In the genomic region with DNA sequence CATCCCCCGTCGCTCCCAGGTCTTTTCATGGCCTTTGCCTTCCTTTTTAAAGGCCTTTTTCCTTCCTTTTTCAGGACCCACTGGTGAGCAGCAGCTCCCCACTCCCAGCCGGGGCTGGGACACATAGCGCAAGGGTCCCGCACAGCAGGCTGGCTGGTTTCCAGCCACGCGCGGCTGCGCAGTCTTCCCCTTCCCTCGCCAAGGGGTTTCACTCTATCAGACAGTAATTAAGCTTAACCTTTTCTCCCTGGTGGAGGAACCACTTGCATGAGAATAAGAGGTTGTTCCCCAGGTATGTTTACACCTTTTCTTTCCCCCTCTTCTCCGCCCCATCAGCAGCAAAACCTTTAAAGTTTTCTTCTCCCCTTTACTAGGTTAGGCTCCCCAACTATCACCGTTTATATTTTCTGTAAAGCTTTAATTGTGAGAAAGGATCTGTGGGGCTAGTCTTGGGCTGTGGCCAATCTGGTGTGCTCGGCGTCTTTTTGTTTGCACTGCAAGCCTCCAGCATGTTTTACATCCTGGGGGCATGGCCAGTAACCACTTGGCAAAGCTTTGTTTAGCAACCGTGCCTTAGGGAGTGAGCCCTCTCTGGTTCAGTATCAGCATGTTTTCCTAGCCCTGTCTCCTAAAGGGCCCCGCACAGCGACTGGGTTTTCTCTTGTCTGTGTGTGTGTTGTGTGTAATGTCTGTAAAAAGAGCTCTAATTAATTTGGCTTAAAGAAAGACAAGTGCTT, we compare ENCODE assay signal across 9 cellular contexts.
DNase-seq lines count a peak whose midpoint lies in the region; ATAC-seq, FAIRE-seq and TF ChIP-seq lines count a peak whose summit lies in the region.
"Had no signal": no experiment of that assay in that cellular context is flagged by ENCODE, and none has a peak within 500 bp of the region (broad histone marks: within the 10 kb centered on the region; RNA-seq: fewer than 3 reads in every experiment).

No MANE protein-coding gene starts in this region.

- H3K36me3 ChIP-seq in tibial nerve: no peaks in the 10 kb centered on the region

- ATAC-seq in T-helper 17 cell: no peak

- DNase-seq in T-helper 1 cell: no peak
- DNase-seq in amniotic epithelial cell (ENCODE audit: low read depth): peak; percentile 64
- DNase-seq in iris pigment epithelial cell (ENCODE audit: low read depth): peak; percentile 51
- no peak for DNase-seq in tibial nerve (ENCODE audit: low spot score in 2 of 2)
- no peak for DNase-seq in GM12891 (ENCODE audit: insufficient read length, low spot score)
- no peak for DNase-seq in putamen (ENCODE audit: low spot score)
- no peak for DNase-seq in T-helper 17 cell

- H3K27me3 ChIP-seq in tibial nerve: no peaks in the 10 kb centered on the region

- TF ChIP-seq POLR2A in tibial nerve (IDR thresholded peaks at IDR 0.05): no peak
- no peak for TF ChIP-seq POLR2A in GM12891 (IDR thresholded peaks at IDR 0.05; ENCODE audit: low read depth, low read length)

- H3K4me3 ChIP-seq in tibial nerve: peak overlapping the region; percentile 13 to 52 (median 38)

- H3K27me3 Mint-ChIP-seq in T-helper 1 cell treated with Interleukin-12 subunit alpha and Interleukin-12 subunit beta and Interleukin-4 antibody, amounts not matched to agents 30 μg/mL and 1 μg/mL, for 36 hours (ENCODE audit: low read depth): no peaks in the 10 kb centered on the region
- H3K27me3 Mint-ChIP-seq in T-helper 17 cell: peaks cover 24% of the 10 kb centered on the region

- H3K27ac ChIP-seq in tibial nerve: peak overlapping the region in 3 of 4 donors; percentile 44 to 79 (median 70)

- peak overlapping the region; percentile 16 for H3K27ac Mint-ChIP-seq in T-helper 1 cell treated with Interleukin-12 subunit alpha and Interleukin-12 subunit beta and Interleukin-4 antibody, amounts not matched to agents 30 μg/mL and 1 μg/mL, for 36 hours
- no peak overlapping the region for H3K27ac Mint-ChIP-seq in T-helper 17 cell
- H3K27ac Mint-ChIP-seq: B cell had no signal

- H3K4me1 Mint-ChIP-seq in T-helper 1 cell treated with Interleukin-12 subunit alpha and Interleukin-12 subunit beta and Interleukin-4 antibody, amounts not matched to agents 30 μg/mL and 1 μg/mL, for 36 hours (ENCODE audit: low read depth): peaks cover 8% of the 10 kb centered on the region
- H3K4me1 Mint-ChIP-seq in T-helper 17 cell: peaks cover 3% of the 10 kb centered on the region
- H3K4me1 Mint-ChIP-seq: B cell had no signal

- no peak for FAIRE-seq in GM12891 (lab: Jason Lieb, UNC)

- no peaks in the 10 kb centered on the region for H3K9me3 Mint-ChIP-seq in T-helper 1 cell treated with Interleukin-12 subunit alpha and Interleukin-12 subunit beta and Interleukin-4 antibody, amounts not matched to agents 30 μg/mL and 1 μg/mL, for 36 hours

- H3K36me3 Mint-ChIP-seq in T-helper 1 cell treated with Interleukin-12 subunit alpha and Interleukin-12 subunit beta and Interleukin-4 antibody, amounts not matched to agents 30 μg/mL and 1 μg/mL, for 36 hours (ENCODE audit: low read depth): no peaks in the 10 kb centered on the region
- H3K36me3 Mint-ChIP-seq in T-helper 17 cell (ENCODE audit: low read depth): peaks cover 2% of the 10 kb centered on the region

- H3K4me3 Mint-ChIP-seq in T-helper 1 cell treated with Interleukin-12 subunit alpha and Interleukin-12 subunit beta and Interleukin-4 antibody, amounts not matched to agents 30 μg/mL and 1 μg/mL, for 36 hours: peak overlapping the region; percentile 57
- H3K4me3 Mint-ChIP-seq in T-helper 17 cell: no peak overlapping the region
- H3K4me3 Mint-ChIP-seq: B cell had no signal

- H3K9me3 ChIP-seq in tibial nerve (no peaks in the 10 kb centered on the region), T-helper 17 cell (ENCODE audit: control insufficient read depth, low read length, poor library complexity, severe bottlenecking) (no peaks in the 10 kb centered on the region)

- WGBS in tibial nerve, 2 donors: 11 to 14% methylated on average over 17 of the region's 17 CpGs

- TF ChIP-seq CTCF in tibial nerve (IDR thresholded peaks at IDR 0.05): no peak

- TF ChIP-seq EP300 in tibial nerve (IDR thresholded peaks at IDR 0.05): no peak

- peaks cover 0 to 34% (median 0%) of the 10 kb centered on the region in 4 donors for H3K4me1 ChIP-seq in tibial nerve

TF ChIP-seq in GM12891, 5 proteins besides CTCF, POLR2A, EP300 and RAD21:
- TF ChIP-seq SPI1 (IDR thresholded peaks at IDR 0.05; ENCODE audit: low read depth, low read length) (no peak), POLR2AphosphoS5 (IDR thresholded peaks at IDR 0.05; ENCODE audit: low read depth, low read length) (no peak)
TF ChIP-seq in GM12891: peak in this region for 0.

Comparison
In these comparisons a context has a peak if more than half of its experiments do, and no peak if none do; other contexts are left out.
1. DNase-seq: peak in amniotic epithelial cell (single experiment) and iris pigment epithelial cell (single experiment); none in T-helper 1 cell (0 of 5), tibial nerve (0 of 2), GM12891 (single experiment), putamen (single experiment) and T-helper 17 cell (0 of 3).